ENCODE assay signal across 8 cellular contexts in genomic region chr4:183504930-183505555, GRCh38. TPM values are rescaled to one million over a fixed set of nuclear protein-coding genes. Genes with fewer than 3 reads are reported as not detected.
DNase-seq lines count a peak whose midpoint lies in the region; ATAC-seq, FAIRE-seq and TF ChIP-seq lines count a peak whose summit lies in the region.

Gene ING2 (plus strand): TSS chr4:183505058. CDS start chr4:183505196, 138 bp downstream.

- H3K27ac ChIP-seq in astrocyte (ENCODE audit: low read depth, low read length) (peak within 1 kb of the TSS; percentile 98), skeletal muscle tissue (ENCODE audit: low read depth, low read length) (peak within 1 kb of the TSS; percentile 86)

- ATAC-seq in GM19452 (IDR thresholded peaks at IDR 0.05; ENCODE audit: unreplicated experiment) (peak; percentile 47), HG03460 (IDR thresholded peaks at IDR 0.05; ENCODE audit: unreplicated experiment) (peak; percentile 49)

- H3K4me3 ChIP-seq in astrocyte (ENCODE audit: insufficient read depth, low read depth, low read length) (peak within 1 kb of the TSS; percentile 77), iPS-15b (ENCODE audit: low read depth, low read length) (peak within 1 kb of the TSS; percentile 92), skeletal muscle tissue (ENCODE audit: low read length in 3 of 3) (peak within 1 kb of the TSS; percentile 93 to 96 (median 94))

- H3K9ac ChIP-seq in astrocyte (ENCODE audit: low read length), result peak within 1 kb of the TSS; percentile 87
- peak within 1 kb of the TSS; percentile 89 for H3K9ac ChIP-seq in iPS-15b (ENCODE audit: low read depth, low read length)
- peak within 1 kb of the TSS; percentile 89 to 97 (median 95) for H3K9ac ChIP-seq in skeletal muscle tissue (ENCODE audit: low read depth in 1 of 3, low read length in 3 of 3)

- peaks cover 57% of the 10 kb centered on the region for H3K79me2 ChIP-seq in astrocyte (ENCODE audit: insufficient read depth, low read length)

- no peaks in the 10 kb centered on the region for H3K9me3 Mint-ChIP-seq in astrocyte (ENCODE audit: unreplicated experiment)

- H3K9me3 ChIP-seq in astrocyte (ENCODE audit: insufficient read depth, low read depth, low read length) (no peaks in the 10 kb centered on the region), iPS-15b (ENCODE audit: control insufficient read depth, insufficient read depth, low read length) (no peaks in the 10 kb centered on the region), skeletal muscle tissue (ENCODE audit: control insufficient read depth in 3 of 3, low read length in 3 of 3) (no peaks in the 10 kb centered on the region)

- TF ChIP-seq CTCF in astrocyte (IDR thresholded peaks at IDR 0.05; ENCODE audit: insufficient read depth, low read depth, low read length), result no peak

- peak within 1 kb of the TSS; percentile 97 for H3K4me3 Mint-ChIP-seq in astrocyte (ENCODE audit: unreplicated experiment)

- FAIRE-seq in astrocyte (lab: Jason Lieb, UNC), result no peak

- H3K36me3 ChIP-seq in astrocyte (ENCODE audit: insufficient read depth, low read length) (no peaks in the 10 kb centered on the region), iPS-15b (ENCODE audit: control insufficient read depth, insufficient read depth, low read length) (no peaks in the 10 kb centered on the region), skeletal muscle tissue (ENCODE audit: control insufficient read depth in 3 of 3, insufficient read depth in 3 of 3, low read length in 3 of 3) (no peaks in the 10 kb centered on the region)

- peak within 1 kb of the TSS; percentile 93 for H2AFZ ChIP-seq in astrocyte (ENCODE audit: low read depth, low read length)

- peak within 1 kb of the TSS; percentile 98 for H3K27ac Mint-ChIP-seq in astrocyte (ENCODE audit: unreplicated experiment)

- peak within 1 kb of the TSS; percentile 95 for H3K4me2 ChIP-seq in astrocyte (ENCODE audit: low read length)

- H3K4me1 ChIP-seq in astrocyte (ENCODE audit: insufficient read depth, low read length) (peaks cover 7% of the 10 kb centered on the region), iPS-15b (ENCODE audit: control insufficient read depth, insufficient read depth, low read length) (peaks cover 13% of the 10 kb centered on the region), skeletal muscle tissue (ENCODE audit: control insufficient read depth in 3 of 3, insufficient read depth in 3 of 3, low read length in 3 of 3) (peaks cover 7 to 23% (median 17%) of the 10 kb centered on the region in 3 donors)

- H3K27me3 Mint-ChIP-seq in astrocyte (ENCODE audit: low read depth, unreplicated experiment), result no peaks in the 10 kb centered on the region

- peaks cover 4% of the 10 kb centered on the region for H4K20me1 ChIP-seq in astrocyte (ENCODE audit: insufficient read depth, low read length)

- H3K27me3 ChIP-seq in astrocyte (ENCODE audit: insufficient read depth, low read length) (no peaks in the 10 kb centered on the region), iPS-15b (ENCODE audit: control insufficient read depth, insufficient read depth, low read length) (no peaks in the 10 kb centered on the region), skeletal muscle tissue (ENCODE audit: control insufficient read depth in 3 of 3, insufficient read depth in 3 of 3, low read length in 3 of 3) (no peaks in the 10 kb centered on the region)

- H3K4me1 Mint-ChIP-seq in astrocyte (ENCODE audit: low read depth, unreplicated experiment), result peaks cover 3% of the 10 kb centered on the region

- H3K36me3 Mint-ChIP-seq in astrocyte (ENCODE audit: low read depth, unreplicated experiment), result no peaks in the 10 kb centered on the region

- peak; percentile 48 for DNase-seq in DMS79 treated with DMSO at 0.1 percent for 48 hours (lab: John Stamatoyannopoulos, UW)
- DNase-seq in DMS79 (lab: John Stamatoyannopoulos, UW), result no peak
- DNase-seq in NOMO-1 treated with dmso at 0.1 percent for 144 hours (lab: John Stamatoyannopoulos, UW; ENCODE audit: unreplicated experiment), result peak; percentile 81
- DNase-seq in astrocyte (ENCODE audit: low read depth), result peak; percentile 11

RNA-seq across cellular contexts. Expression of gene ING2, which starts in this region (rescaled TPM):
- total RNA-seq in astrocyte (10.2 and 10.3 TPM in 2 replicates), skeletal muscle tissue (5.7 TPM)
